ENCODE assay signal across 8 cellular contexts in the genomic region with DNA sequence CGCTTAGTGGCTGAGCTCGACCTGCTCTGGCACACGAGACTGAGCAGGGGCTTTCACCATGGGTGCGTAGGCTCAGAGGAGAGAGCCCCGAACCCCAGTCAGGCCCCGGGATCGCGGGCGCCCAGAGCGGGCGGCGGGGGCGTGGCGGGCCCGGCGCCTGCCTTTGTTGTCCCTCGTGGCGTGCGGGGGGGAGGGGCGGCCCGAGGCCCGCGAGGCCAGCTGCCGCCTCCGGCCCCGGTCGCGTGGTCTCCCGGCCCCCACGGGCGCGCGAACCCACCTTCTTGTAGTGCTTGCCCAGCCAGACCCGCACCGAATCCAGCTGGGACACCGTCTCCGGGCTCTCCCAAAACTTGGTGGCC. TPM values are rescaled to one million over a fixed set of nuclear protein-coding genes. Genes with fewer than 3 reads are reported as not detected.
DNase-seq lines count a peak whose midpoint lies in the region; ATAC-seq and TF ChIP-seq lines count a peak whose summit lies in the region.

No MANE protein-coding gene starts in this region.

- CTCF ChIA-PET in CD4-positive, alpha-beta T cell (lab: Charles Lee): no interaction called here

- H3K9me3 Mint-ChIP-seq in CD4-positive, alpha-beta T cell: no peaks in the 10 kb centered on the region

- H3K9me3 ChIP-seq in CD4-positive, alpha-beta T cell (ENCODE audit: control insufficient read depth, low read length): no peaks in the 10 kb centered on the region

- H3K4me1 Mint-ChIP-seq in CD4-positive, alpha-beta T cell (ENCODE audit: low read depth): peaks cover 31% of the 10 kb centered on the region

- no peaks in the 10 kb centered on the region for H3K27me3 Mint-ChIP-seq in CD4-positive, alpha-beta T cell

- peak; percentile 46 for ATAC-seq in CD4-positive, alpha-beta T cell (ENCODE audit: poor library complexity)
- peak; percentile 22 for ATAC-seq in GM19467 (IDR thresholded peaks at IDR 0.05; ENCODE audit: unreplicated experiment)

- H3K27me3 ChIP-seq in CD4-positive, alpha-beta T cell (ENCODE audit: control insufficient read depth, insufficient read depth, low read length): no peaks in the 10 kb centered on the region

- H3K27ac ChIP-seq in CD4-positive, alpha-beta T cell (ENCODE audit: low read depth, low read length): peak overlapping the region; percentile 96

- intact Hi-C loops in CD4-positive, alpha-beta T cell (cut with DNase I, micrococcal nuclease): loop anchor here (1.0 to 10.0 kb wide), 9 partner anchors 22 to 776 kb away; a partner anchor contains a TSS

- H3K4me3 Mint-ChIP-seq in CD4-positive, alpha-beta T cell: peak overlapping the region; percentile 95

- peaks cover 24% of the 10 kb centered on the region for H3K36me3 Mint-ChIP-seq in CD4-positive, alpha-beta T cell (ENCODE audit: low read depth)

- TF ChIP-seq CTCF in CD4-positive, alpha-beta T cell (IDR thresholded peaks at IDR 0.05): no peak

- POLR2A ChIA-PET in CD4-positive, alpha-beta T cell (lab: Charles Lee): interaction anchor here (0.6 to 1.5 kb wide), 10 partner anchors 8 to 617 kb away, joined by 3 to 15 read pairs (median 4); a partner anchor contains a TSS

- peak overlapping the region; percentile 99 for H3K27ac Mint-ChIP-seq in CD4-positive, alpha-beta T cell

- DNase-seq in CD4-positive, alpha-beta T cell: peak; percentile 29 to 66 (median 51)
- DNase-seq in HUDEP-2 (lab: John Stamatoyannopoulos, UW; ENCODE audit: unreplicated experiment in 76 of 76) (peak in 50 of 76 experiments; percentile 7 to 82 (median 41)), dermis blood vessel endothelial cell (peak; percentile 59), medulla oblongata (ENCODE audit: extremely low spot score) (peak; percentile 61), NCI-H187 treated with DMSO at 0.1 percent for 48 hours (lab: John Stamatoyannopoulos, UW) (no peak)
- peak; percentile 36 to 51 for DNase-seq in activated CD4-positive, alpha-beta T cell treated with anti-CD3 and anti-CD28 coated beads for 24 hours (ENCODE audit: low read depth in 2 of 2)
- peak; percentile 42 for DNase-seq in stimulated activated CD8-positive, alpha-beta memory T cell treated with anti-CD3 and anti-CD28 coated beads, Interleukin-12 subunit alpha, Interleukin-12 subunit beta, amount 100 ng/mL, for 24 hours (ENCODE audit: extremely low read depth)

RNA-seq across cellular contexts. Expression of a gene that starts 0.4 kb away (rescaled TPM):
- total RNA-seq in CD4-positive, alpha-beta T cell: 10 to 100 TPM; 74.2 to 76.2 TPM
- 35.6 and 41.3 TPM in 2 replicates for total RNA-seq in dermis blood vessel endothelial cell

RNA-seq across cellular contexts. Expression of a gene that starts 21.6 kb away (rescaled TPM):
- 10 to 100 TPM; 75.1 to 75.6 TPM for total RNA-seq in CD4-positive, alpha-beta T cell
- 79.3 and 104 TPM in 2 replicates for total RNA-seq in dermis blood vessel endothelial cell
